Comparison of ENCODE assay signal across 1 cellular context in genomic region chr6:37059344-37060194, GRCh38.
TF ChIP-seq lines count a peak whose summit lies in the region.

No MANE protein-coding gene starts in this region.

TF ChIP-seq in HepG2, 621 proteins besides CTCF, POLR2A, EP300 and RAD21 (continued from another document and continues in another):
- TF ChIP-seq RNF219 (CRISPR knock-in tag; IDR thresholded peaks at IDR 0.05) = no peak
- peak; percentile 66; the same call in 1 of the 2 replicates for TF ChIP-seq MXD4 (CRISPR knock-in tag; IDR thresholded peaks at IDR 0.05)
- TF ChIP-seq ZFP91 (CRISPR knock-in tag; IDR thresholded peaks at IDR 0.05; ENCODE audit: borderline replicate concordance) = peak; percentile 81; the same call in 1 of the 2 replicates
- TF ChIP-seq ZBTB21 (CRISPR knock-in tag; IDR thresholded peaks at IDR 0.05) = 0 out of 2 replicates have a peak, but pooled peaks have one; percentile 20
- TF ChIP-seq PITX1 (CRISPR knock-in tag; IDR thresholded peaks at IDR 0.05) = peak; percentile 92
- peak; percentile 32; the same call in 1 of the 2 replicates for TF ChIP-seq ZNF503 (CRISPR knock-in tag; IDR thresholded peaks at IDR 0.05)
- no peak for TF ChIP-seq NR0B2 (CRISPR knock-in tag; IDR thresholded peaks at IDR 0.05)
- no peak for TF ChIP-seq HINFP (CRISPR knock-in tag; IDR thresholded peaks at IDR 0.05; ENCODE audit: low read depth)
- TF ChIP-seq SRSF9 (IDR thresholded peaks at IDR 0.05; ENCODE audit: borderline replicate concordance, insufficient read depth, low read depth, low read length, poor library complexity, severe bottlenecking) = no peak
- peak; percentile 93 for TF ChIP-seq TRAFD1 (CRISPR knock-in tag; IDR thresholded peaks at IDR 0.05; ENCODE audit: borderline replicate concordance)
- TF ChIP-seq ZNF281 (CRISPR knock-in tag; IDR thresholded peaks at IDR 0.05; ENCODE audit: borderline replicate concordance) = peak; percentile 69
- TF ChIP-seq MEIS1 (CRISPR knock-in tag; IDR thresholded peaks at IDR 0.05; ENCODE audit: borderline replicate concordance) = 0 out of 2 replicates have a peak, but pooled peaks have one; percentile 33
- TF ChIP-seq MXD1 (CRISPR knock-in tag; IDR thresholded peaks at IDR 0.05) = peak; percentile 56; the same call in 1 of the 2 replicates
- TF ChIP-seq SIN3B (IDR thresholded peaks at IDR 0.05; ENCODE audit: low read length) = no peak
- 0 out of 2 replicates have a peak, but pooled peaks have one; percentile 49 for TF ChIP-seq ZNF567 (CRISPR knock-in tag; IDR thresholded peaks at IDR 0.05; ENCODE audit: borderline replicate concordance)
- TF ChIP-seq TBX2 (CRISPR knock-in tag; IDR thresholded peaks at IDR 0.05; ENCODE audit: borderline replicate concordance) = peak; percentile 94
- TF ChIP-seq ZNF547 (CRISPR knock-in tag; IDR thresholded peaks at IDR 0.05) = peak; percentile 75; the same call in 1 of the 2 replicates
- TF ChIP-seq ZNF687 (CRISPR knock-in tag; IDR thresholded peaks at IDR 0.05) = peak; percentile 96
- 0 out of 2 replicates have a peak, but pooled peaks have one; percentile 33 for TF ChIP-seq ZNF138 (CRISPR knock-in tag; IDR thresholded peaks at IDR 0.05; ENCODE audit: low read depth)
- TF ChIP-seq ZBTB38 (CRISPR knock-in tag; IDR thresholded peaks at IDR 0.05) = peak; percentile 72; the same call in 1 of the 2 replicates
- peak; percentile 90 for TF ChIP-seq ZNF501 (CRISPR knock-in tag; IDR thresholded peaks at IDR 0.05)
- TF ChIP-seq FOXO4 (CRISPR knock-in tag; conservative IDR thresholded peaks at IDR 0.05) = no peak
- TF ChIP-seq NFIC (IDR thresholded peaks at IDR 0.05; ENCODE audit: low read length) = peak; percentile 66; the same call in 1 of the 2 replicates
- no peak for TF ChIP-seq PBX3 (CRISPR knock-in tag; IDR thresholded peaks at IDR 0.05; ENCODE audit: borderline replicate concordance)
- TF ChIP-seq KDM5B (CRISPR knock-in tag; IDR thresholded peaks at IDR 0.05; ENCODE audit: borderline replicate concordance) = peak; percentile 72
- TF ChIP-seq TAF15 (IDR thresholded peaks at IDR 0.05; ENCODE audit: low read depth, low read length, poor library complexity, severe bottlenecking) = no peak
- peak; percentile 96 for TF ChIP-seq NFE2L1 (CRISPR knock-in tag; IDR thresholded peaks at IDR 0.05; ENCODE audit: borderline replicate concordance)
- peak; percentile 74; the same call in 1 of the 2 replicates for TF ChIP-seq SPEN (CRISPR knock-in tag; IDR thresholded peaks at IDR 0.05; ENCODE audit: low read depth)
- TF ChIP-seq TBX3 (IDR thresholded peaks at IDR 0.05; ENCODE audit: borderline replicate concordance) = peak; percentile 64; the same call in 1 of the 2 replicates
- TF ChIP-seq BHLHE40 (IDR thresholded peaks at IDR 0.05; ENCODE audit: low read length) = peak; percentile 83
- 0 out of 2 replicates have a peak, but pooled peaks have one; percentile 27 for TF ChIP-seq BATF2 (CRISPR knock-in tag; IDR thresholded peaks at IDR 0.05)
